In the genomic region with DNA sequence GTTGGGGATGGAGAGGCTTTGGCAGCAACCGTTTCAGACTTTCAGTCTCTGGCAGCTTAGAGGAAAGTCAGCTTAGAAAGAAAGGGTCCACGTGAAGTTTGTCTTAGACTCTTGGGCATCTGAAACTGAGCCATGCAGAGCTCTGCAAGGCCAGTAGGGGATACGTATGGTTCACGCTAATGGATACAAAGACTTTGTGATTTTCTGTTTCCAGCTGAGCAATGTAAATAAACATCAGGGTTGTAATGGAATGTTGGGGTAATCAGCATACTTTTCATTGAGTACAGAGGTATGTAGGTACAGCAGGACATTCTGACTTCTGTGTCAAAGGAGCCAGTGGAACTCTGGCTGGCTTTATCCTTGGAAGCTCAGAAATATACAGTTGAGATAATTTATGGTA, we compare ENCODE assay signal across 13 cellular contexts. TPM values are rescaled to one million over a fixed set of nuclear protein-coding genes. Genes with fewer than 3 reads are reported as not detected.
A peak's percentile ranks its signal among the peaks of the same experiment; 100 is the strongest.
DNase-seq lines count a peak whose midpoint lies in the region; TF ChIP-seq lines count a peak whose summit lies in the region.
"Had no signal": no experiment of that assay in that cellular context is flagged by ENCODE, and none has a peak within 500 bp of the region (broad histone marks: within the 10 kb centered on the region; RNA-seq: fewer than 3 reads in every experiment).

No MANE protein-coding gene starts in this region.

- 82 to 89% methylated on average over 4 of the region's 4 CpGs for WGBS in GM23248 (ENCODE audit: low coverage in 1 of 2, low lambda C conversion rate in 2 of 2, missing lambda C conversion rate in 2 of 2), 2 experiments

- H3K27ac ChIP-seq in fibroblast of lung (ENCODE audit: insufficient read depth, low read length) (no peak overlapping the region), GM23248 (no peak overlapping the region), vagina (no peak overlapping the region), PC-9 (no peak overlapping the region)
- H3K27ac ChIP-seq: coronary artery, prostate gland had no signal

- H3K27ac Mint-ChIP-seq in neural crest cell (ENCODE audit: unreplicated experiment), result no peak overlapping the region
- H3K27ac Mint-ChIP-seq in CD14-positive monocyte, result no peak overlapping the region
- H3K27ac Mint-ChIP-seq: activated naive CD8-positive, alpha-beta T cell had no signal

- H4K20me1 ChIP-seq in fibroblast of lung (ENCODE audit: control insufficient read depth, extremely low read depth, insufficient read depth, low read length) (no peaks in the 10 kb centered on the region), GM23248 (ENCODE audit: insufficient read depth) (no peaks in the 10 kb centered on the region; the same call in 1 of the 2 replicates), PC-9 (ENCODE audit: insufficient read depth) (no peaks in the 10 kb centered on the region; the same call in 1 of the 2 replicates)

- H3K27me3 Mint-ChIP-seq in neural crest cell (ENCODE audit: low read depth) (peaks cover 3% of the 10 kb centered on the region), CD14-positive monocyte (ENCODE audit: low read depth in 3 of 3) (peaks cover 0 to 6% (median 0%) of the 10 kb centered on the region in 3 donors)
- H3K27me3 Mint-ChIP-seq: activated naive CD8-positive, alpha-beta T cell had no signal

- peaks cover 16% of the 10 kb centered on the region for H3K36me3 Mint-ChIP-seq in neural crest cell (ENCODE audit: low read depth)
- peaks cover 28 to 47% of the 10 kb centered on the region in 2 donors for H3K36me3 Mint-ChIP-seq in CD14-positive monocyte

- intact Hi-C loops in vagina (cut with DNase I) (no loop called here), CD14-positive monocyte (cut with micrococcal nuclease) (no loop called here), PC-9 (cut with micrococcal nuclease; ENCODE audit: unreplicated experiment) (no loop called here)

- no peaks in the 10 kb centered on the region for H3K79me2 ChIP-seq in fibroblast of lung (ENCODE audit: control insufficient read depth, insufficient read depth, low read length)
- peaks cover 83% of the 10 kb centered on the region for H3K79me2 ChIP-seq in GM23248 (ENCODE audit: insufficient read depth)
- H3K79me2 ChIP-seq in PC-9 (ENCODE audit: low read depth), result peaks cover 25% of the 10 kb centered on the region

- H3K9ac ChIP-seq in fibroblast of lung (ENCODE audit: insufficient read depth, low read length), result no peak overlapping the region
- H3K9ac ChIP-seq in GM23248, result no peak overlapping the region

- no peaks in the 10 kb centered on the region for H3K36me3 ChIP-seq in fibroblast of lung (ENCODE audit: control insufficient read depth, insufficient read depth, low read length)
- H3K36me3 ChIP-seq in GM23248 (ENCODE audit: low read depth), result peaks cover 13% of the 10 kb centered on the region; the same call in 1 of the 2 replicates
- peaks cover 0 to 15% of the 10 kb centered on the region in 2 donors for H3K36me3 ChIP-seq in vagina
- peaks cover 15% of the 10 kb centered on the region; the same call in 1 of the 2 replicates for H3K36me3 ChIP-seq in PC-9 (ENCODE audit: low read depth)
- H3K36me3 ChIP-seq: prostate gland had no signal

- H3K4me2 ChIP-seq in fibroblast of lung (ENCODE audit: extremely low read depth, insufficient read depth, low read length) (peak overlapping the region; percentile 16), GM23248 (ENCODE audit: unreplicated experiment) (no peak overlapping the region), PC-9 (no peak overlapping the region)

- no peaks in the 10 kb centered on the region for H3K9me3 ChIP-seq in fibroblast of lung (ENCODE audit: control insufficient read depth, insufficient read depth, low read depth, low read length)
- no peaks in the 10 kb centered on the region for H3K9me3 ChIP-seq in GM23248 (ENCODE audit: low read depth)
- no peaks in the 10 kb centered on the region for H3K9me3 ChIP-seq in vagina
- no peaks in the 10 kb centered on the region for H3K9me3 ChIP-seq in PC-9 (ENCODE audit: insufficient read depth, low read depth)
- H3K9me3 ChIP-seq: prostate gland had no signal

- H3K9me3 Mint-ChIP-seq in neural crest cell (peaks cover 3% of the 10 kb centered on the region), CD14-positive monocyte (peaks cover 0 to 1% (median 0%) of the 10 kb centered on the region in 7 donors)

- TF ChIP-seq POLR2A in vagina (IDR thresholded peaks at IDR 0.05), result no peak

- no peaks in the 10 kb centered on the region for H3K9me2 ChIP-seq in GM23248 (ENCODE audit: insufficient read depth)
- no peaks in the 10 kb centered on the region for H3K9me2 ChIP-seq in PC-9 (ENCODE audit: insufficient read depth)

- CTCF ChIA-PET in PC-9 (lab: Charles Lee), result no interaction called here

- peaks cover 32% of the 10 kb centered on the region for H3F3A ChIP-seq in GM23248 (ENCODE audit: insufficient read depth)
- H3F3A ChIP-seq in PC-9 (ENCODE audit: insufficient read depth, low read depth), result peaks cover 35% of the 10 kb centered on the region

- H3K4me3 Mint-ChIP-seq in neural crest cell (no peak overlapping the region), CD14-positive monocyte (no peak overlapping the region)
- H3K4me3 Mint-ChIP-seq: activated naive CD8-positive, alpha-beta T cell had no signal

- BruUV-seq in PC-9 (replicated peaks; lab: Mats Ljungman, UMichigan), result no TSS peak

- peaks cover 12% of the 10 kb centered on the region for H3K4me1 Mint-ChIP-seq in neural crest cell
- peaks cover 24% of the 10 kb centered on the region for H3K4me1 Mint-ChIP-seq in CD14-positive monocyte

- POLR2A ChIA-PET in PC-9 (lab: Charles Lee; ENCODE audit: unreplicated experiment), result interaction anchor here (0.6 kb wide), 2 partner anchors 13 to 30 kb away, joined by 3 read pairs; no protein-coding TSS in a partner anchor

- TF ChIP-seq CTCF in fibroblast of lung (conservative IDR thresholded peaks at IDR 0.05 in 1 of 2, IDR thresholded peaks at IDR 0.05 in 1 of 2; ENCODE audit: low read depth in 1 of 2, low read length in 2 of 2) (peak; percentile 39 to 67), neural crest cell (conservative IDR thresholded peaks at IDR 0.05) (peak; percentile 52), vagina (IDR thresholded peaks at IDR 0.05) (no peak), CD14-positive monocyte (IDR thresholded peaks at IDR 0.05) (no peak), PC-9 (conservative IDR thresholded peaks at IDR 0.05) (no peak)

- H3K27me3 ChIP-seq in fibroblast of lung (ENCODE audit: control insufficient read depth, insufficient read depth, low read length), result no peaks in the 10 kb centered on the region
- no peaks in the 10 kb centered on the region for H3K27me3 ChIP-seq in GM23248 (replicated peaks; ENCODE audit: insufficient read depth)
- no peaks in the 10 kb centered on the region for H3K27me3 ChIP-seq in vagina
- no peaks in the 10 kb centered on the region for H3K27me3 ChIP-seq in PC-9 (ENCODE audit: insufficient read depth, low read depth)

- H3K4me1 ChIP-seq in fibroblast of lung (ENCODE audit: control insufficient read depth, extremely low read depth, insufficient read depth, low read length) (peaks cover 8% of the 10 kb centered on the region), GM23248 (ENCODE audit: insufficient read depth) (peaks cover 16% of the 10 kb centered on the region), vagina (peaks cover 11% of the 10 kb centered on the region), PC-9 (replicated peaks; ENCODE audit: insufficient read depth) (peaks cover 28% of the 10 kb centered on the region)
- H3K4me1 ChIP-seq: prostate gland had no signal

- H3K4me3 ChIP-seq in fibroblast of lung (replicated peaks in 1 of 4; ENCODE audit: control extremely low read depth in 1 of 4, insufficient read depth in 1 of 4, low read depth in 3 of 4, low read length in 4 of 4), result no peak overlapping the region
- H3K4me3 ChIP-seq in GM23248, result no peak overlapping the region
- no peak overlapping the region for H3K4me3 ChIP-seq in vagina
- no peak overlapping the region for H3K4me3 ChIP-seq in PC-9
- H3K4me3 ChIP-seq: coronary artery, prostate gland had no signal

- H2AFZ ChIP-seq in fibroblast of lung (ENCODE audit: low read length), result no peak overlapping the region
- no peak overlapping the region for H2AFZ ChIP-seq in GM23248
- no peak overlapping the region for H2AFZ ChIP-seq in PC-9

- DNase-seq in EL, result peak; percentile 13
- DNase-seq in M059J (ENCODE audit: low read depth), result peak; percentile 34
- peak; percentile 49 to 52 for DNase-seq in fibroblast of lung (ENCODE audit: low read depth in 2 of 2)
- no peak for DNase-seq in neural crest cell (ENCODE audit: low read depth, low spot score)
- DNase-seq in GM23248, result no peak
- DNase-seq in vagina (ENCODE audit: extremely low spot score in 2 of 2), result no peak
- DNase-seq in CD14-positive monocyte (ENCODE audit: low spot score), result no peak
- no peak for DNase-seq in PC-9
- DNase-seq: NCI-H1048, NCI-H446 had no signal

- in situ Hi-C loops in GM23248 (cut with MboI), result no loop called here

RNA-seq across cellular contexts. Expression of a gene that starts 31.0 kb away (rescaled TPM):
- 88.1 and 92.1 TPM in 2 replicates for total RNA-seq in M059J (2014; rRNA removed; shearing (Covaris generic))
- total RNA-seq in fibroblast of lung, result 46.2 and 58.3 TPM in 2 replicates
- 73.9 and 90.5 TPM in 2 replicates for polyA plus RNA-seq in fibroblast of lung
- polyA plus RNA-seq in fibroblast of lung (2012), result 60.5 and 75.0 TPM in 2 replicates
- polyA minus RNA-seq in fibroblast of lung (ENCODE audit: low replicate concordance), result 8.7 and 13.2 TPM in 2 replicates
- total RNA-seq in neural crest cell, result 29.3 and 30.0 TPM in 2 replicates
- 65.7 and 78.5 TPM in 2 replicates for total RNA-seq in GM23248 (2014; rRNA removed; shearing (Covaris generic))
- 105 and 109 TPM in 2 replicates for polyA plus RNA-seq in GM23248 (2016; fragmentation: Nextera tagmentation; extraction: Ambion mirVana)
- total RNA-seq in vagina, result 44.0 TPM
- 100 to 1,000 TPM; 139 to 163 TPM for polyA plus RNA-seq in CD14-positive monocyte
- total RNA-seq in PC-9 (2021), result 74.2 and 86.6 TPM in 2 replicates

Comparison
In these comparisons a context has a peak if more than half of its experiments do, and no peak if none do; other contexts are left out.
1. DNase-seq: peak in EL (single experiment), M059J (single experiment) and fibroblast of lung (2 of 2); none in neural crest cell (single experiment), GM23248 (single experiment), vagina (0 of 2), CD14-positive monocyte (single experiment) and PC-9 (0 of 2).
2. CTCF ChIP-seq: peak in fibroblast of lung (2 of 2) and neural crest cell (single experiment); none in vagina (0 of 3), CD14-positive monocyte (single experiment) and PC-9 (single experiment).